In genomic region chr13:33208290-33208990, GRCh38 we compare ENCODE assay signal across 14 cellular contexts.
DNase-seq lines count a peak whose midpoint lies in the region; ATAC-seq and TF ChIP-seq lines count a peak whose summit lies in the region.
"Had no signal": no experiment of that assay in that cellular context is flagged by ENCODE, and none has a peak within 500 bp of the region (broad histone marks: within the 10 kb centered on the region; RNA-seq: fewer than 3 reads in every experiment).

No MANE protein-coding gene starts in this region.

- H3K36me3 ChIP-seq in uterus: no peaks in the 10 kb centered on the region

- DNase-seq in left ventricle myocardium superior (no peak), cardiac septum (ENCODE audit: low spot score) (no peak), epithelial cell of esophagus (ENCODE audit: low read depth) (peak; percentile 80), nephron progenitor cell (no peak), OCI-M1 (lab: John Stamatoyannopoulos, UW) (no peak), EL (no peak), uterus (no peak)
- DNase-seq: activated CD4-positive, alpha-beta T cell treated with anti-CD3 and anti-CD28 coated beads, Interleukin-2, amount 50 U/mL, for 4 hours; naive thymus-derived CD4-positive, alpha-beta T cell; NCI-H2227 treated with DMSO at 0.1 percent for 48 hours had no signal

- H3K4me3 ChIP-seq in epithelial cell of esophagus (ENCODE audit: low read length) (no peak overlapping the region), uterus (no peak overlapping the region)
- H3K4me3 ChIP-seq: MG63 had no signal

- H3K4me3 Mint-ChIP-seq in nephron progenitor cell: no peak overlapping the region
- H3K4me3 Mint-ChIP-seq: central memory CD8-positive, alpha-beta T cell had no signal

- no peaks in the 10 kb centered on the region for H3K9me3 Mint-ChIP-seq in nephron progenitor cell
- H3K9me3 Mint-ChIP-seq: central memory CD8-positive, alpha-beta T cell had no signal

- TF ChIP-seq POLR2A in uterus (IDR thresholded peaks at IDR 0.05): no peak

- H3K27ac Mint-ChIP-seq in nephron progenitor cell: peak overlapping the region; percentile 43

- H3K27ac ChIP-seq in uterus: peak overlapping the region in 1 of 2 donors; percentile 76
- H3K27ac ChIP-seq: HL-60 had no signal

- peaks cover 15% of the 10 kb centered on the region for H3K27me3 Mint-ChIP-seq in nephron progenitor cell (ENCODE audit: low read depth, poor library complexity)

- peaks cover 32% of the 10 kb centered on the region for H3K4me1 Mint-ChIP-seq in nephron progenitor cell
- H3K4me1 Mint-ChIP-seq: central memory CD8-positive, alpha-beta T cell had no signal

- intact Hi-C loops in left ventricle myocardium superior (cut with micrococcal nuclease): no loop called here
- intact Hi-C loops in cardiac septum (cut with DNase I): no loop called here
- intact Hi-C loops in uterus (cut with DNase I; ENCODE audit: low total_unique reads): no loop called here

- no peaks in the 10 kb centered on the region for H3K27me3 ChIP-seq in uterus
- H3K27me3 ChIP-seq: MG63 had no signal

- no peaks in the 10 kb centered on the region for H3K9me3 ChIP-seq in uterus
- H3K9me3 ChIP-seq: MG63 had no signal

- TF ChIP-seq CTCF in epithelial cell of esophagus (IDR thresholded peaks at IDR 0.05; ENCODE audit: insufficient read depth, low read depth, low read length, missing control alignments) (no peak), nephron progenitor cell (IDR thresholded peaks at IDR 0.05) (no peak), uterus (IDR thresholded peaks at IDR 0.05) (no peak)

- no peaks in the 10 kb centered on the region for H3K4me1 ChIP-seq in uterus

- no peaks in the 10 kb centered on the region for H3K36me3 Mint-ChIP-seq in nephron progenitor cell (ENCODE audit: low read depth)
- H3K36me3 Mint-ChIP-seq: naive thymus-derived CD4-positive, alpha-beta T cell had no signal

- ATAC-seq in left ventricle myocardium superior (peak; percentile 2), HG03045 (IDR thresholded peaks at IDR 0.05; ENCODE audit: unreplicated experiment) (no peak)
- ATAC-seq: naive thymus-derived CD4-positive, alpha-beta T cell had no signal
